In genomic region chr4:7553280-7553679, GRCh38 we compare ENCODE assay signal across 29 cellular contexts.
"Had no signal": no experiment of that assay in that cellular context is flagged by ENCODE, and none has a peak within 500 bp of the region (broad histone marks: within the 10 kb centered on the region; RNA-seq: fewer than 3 reads in every experiment).

No MANE protein-coding gene starts in this region.

- H3K9me3 ChIP-seq: colonic mucosa had no signal

- H3K36me3 ChIP-seq: colonic mucosa, esophagus squamous epithelium, gastrocnemius medialis, heart right ventricle, left lung, lower lobe of right lung had no signal

- H3K36me3 Mint-ChIP-seq: mesothelial cell of epicardium had no signal

- H3K27me3 ChIP-seq: colonic mucosa, gastrocnemius medialis, left lung had no signal

- H3K4me3 ChIP-seq: colonic mucosa, esophagus squamous epithelium, gastrocnemius medialis, heart right ventricle, left lung, lower lobe of right lung, mucosa of descending colon had no signal

- H3K27me3 Mint-ChIP-seq: naive B cell had no signal

- H3K27ac Mint-ChIP-seq: dendritic cell treated with granulocyte-macrophage colony-stimulating factor and Interleukin-4, amounts not matched to agents 40 ng/mL and 50 ng/mL, for 4 days; effector memory CD8-positive, alpha-beta T cell; endodermal cell; mesothelial cell of epicardium; naive thymus-derived CD8-positive, alpha-beta T cell had no signal

- H3K4me1 Mint-ChIP-seq: endodermal cell; immature natural killer cell; mesothelial cell of epicardium; naive B cell; naive thymus-derived CD8-positive, alpha-beta T cell had no signal

- ATAC-seq: effector memory CD8-positive, alpha-beta T cell; esophagus mucosa; gastrocnemius medialis; heart right ventricle; left cardiac atrium; left lung; left ventricle myocardium superior; lower lobe of right lung; mucosa of descending colon; naive thymus-derived CD8-positive, alpha-beta T cell had no signal

- FAIRE-seq: endometrium had no signal

- H3K27ac ChIP-seq: colonic mucosa, epithelial cell of prostate, esophagus squamous epithelium, gastrocnemius medialis, heart right ventricle, left lung, lower lobe of right lung had no signal

- H3K4me3 Mint-ChIP-seq: dendritic cell treated with granulocyte-macrophage colony-stimulating factor and Interleukin-4, amounts not matched to agents 40 ng/mL and 50 ng/mL, for 4 days; effector memory CD8-positive, alpha-beta T cell; endodermal cell; immature natural killer cell; mesothelial cell of epicardium; naive B cell; naive thymus-derived CD8-positive, alpha-beta T cell had no signal

- H3K4me1 ChIP-seq: colonic mucosa, gastrocnemius medialis, heart right ventricle, left lung, lower lobe of right lung had no signal

- DNase-seq: colonic mucosa; cortex of kidney; effector CD8-positive, alpha-beta T cell; effector memory CD8-positive, alpha-beta T cell; endodermal cell; erythroblast; esophagus squamous epithelium; foreskin fibroblast; foreskin melanocyte; gastrocnemius medialis; glutamatergic neuron; head of caudate nucleus; heart right ventricle; hippocampal formation; immature natural killer cell; islet precursor cell; left cardiac atrium; left lung; left ventricle myocardium superior; mesenchymal stem cell; mucosa of descending colon; naive B cell; naive thymus-derived CD8-positive, alpha-beta T cell had no signal
